ENCODE assay signal across 9 cellular contexts in genomic region chr19:29528350-29528945, GRCh38. TPM values are rescaled to one million over a fixed set of nuclear protein-coding genes. Genes with fewer than 3 reads are reported as not detected.
DNase-seq lines count a peak whose midpoint lies in the region; ATAC-seq and TF ChIP-seq lines count a peak whose summit lies in the region.
"Had no signal": no experiment of that assay in that cellular context is flagged by ENCODE, and none has a peak within 500 bp of the region (broad histone marks: within the 10 kb centered on the region; RNA-seq: fewer than 3 reads in every experiment).

No MANE protein-coding gene starts in this region.

- CTCF ChIA-PET in activated CD4-positive, alpha-beta memory T cell treated with anti-CD3 and anti-CD28 coated beads for 36 hours (lab: Charles Lee), result interaction anchor here (0.8 to 2.4 kb wide), 12 partner anchors 9 to 793 kb away, joined by 3 to 11 read pairs (median 4); partner anchors contain the start of gene POP4

- H3K9ac ChIP-seq in endodermal cell (ENCODE audit: extremely low read depth, low read length, poor library complexity, severe bottlenecking), result no peak overlapping the region

- peaks cover 14% of the 10 kb centered on the region for H3K27me3 ChIP-seq in CD4-positive, CD25-positive, alpha-beta regulatory T cell (ENCODE audit: control insufficient read depth, insufficient read depth, low read length)
- H3K27me3 ChIP-seq in endodermal cell (ENCODE audit: control insufficient read depth, insufficient read depth, low read length, poor library complexity, severe bottlenecking), result peaks cover 91% of the 10 kb centered on the region

- no peaks in the 10 kb centered on the region for H3K36me3 ChIP-seq in CD4-positive, CD25-positive, alpha-beta regulatory T cell (ENCODE audit: control insufficient read depth, insufficient read depth, low read length)
- H3K36me3 ChIP-seq in endodermal cell (ENCODE audit: control insufficient read depth, insufficient read depth, low read length), result no peaks in the 10 kb centered on the region
- H3K36me3 ChIP-seq: SJSA1 had no signal

- H3K36me3 Mint-ChIP-seq in CD4-positive, CD25-positive, alpha-beta regulatory T cell, result no peaks in the 10 kb centered on the region
- H3K36me3 Mint-ChIP-seq in activated CD4-positive, alpha-beta memory T cell treated with anti-CD3 and anti-CD28 coated beads for 36 hours, result peaks cover 3% of the 10 kb centered on the region
- H3K36me3 Mint-ChIP-seq in endodermal cell (ENCODE audit: low read depth), result no peaks in the 10 kb centered on the region
- H3K36me3 Mint-ChIP-seq in mesothelial cell of epicardium, result no peaks in the 10 kb centered on the region

- DNase-seq in CD4-positive, CD25-positive, alpha-beta regulatory T cell, result peak in 2 of 3 donors; percentile 24 to 72
- DNase-seq in NCI-H1694 (lab: John Stamatoyannopoulos, UW) (peak; percentile 85), endodermal cell (peak; percentile 94), mesothelial cell of epicardium (ENCODE audit: low spot score in 2 of 2, unreplicated experiment in 2 of 2) (peak; percentile 57 to 86)
- DNase-seq in activated CD4-positive, alpha-beta memory T cell treated with anti-CD3 and anti-CD28 coated beads for 36 hours, result peak; percentile 82
- DNase-seq in stimulated activated CD8-positive, alpha-beta memory T cell treated with anti-CD3 and anti-CD28 coated beads, Interleukin-2, amount 100 ng/mL, for 1 hour (ENCODE audit: low read depth in 2 of 2), result peak; percentile 11 to 24

- peak overlapping the region; percentile 21 to 64 (median 40) for H3K4me3 Mint-ChIP-seq in CD4-positive, CD25-positive, alpha-beta regulatory T cell
- peak overlapping the region; percentile 29 for H3K4me3 Mint-ChIP-seq in activated CD4-positive, alpha-beta memory T cell treated with anti-CD3 and anti-CD28 coated beads for 36 hours
- H3K4me3 Mint-ChIP-seq in endodermal cell (peak overlapping the region; percentile 46), mesothelial cell of epicardium (peak overlapping the region; percentile 57)

- intact Hi-C loops in activated CD4-positive, alpha-beta memory T cell treated with anti-CD3 and anti-CD28 coated beads for 36 hours (cut with micrococcal nuclease), result loop anchor here (5.0 to 10.0 kb wide), 5 partner anchors 59 to 316 kb away; partner anchors contain the start of genes C19orf12 and UQCRFS1

- POLR2A ChIA-PET in activated CD4-positive, alpha-beta memory T cell treated with anti-CD3 and anti-CD28 coated beads for 36 hours (lab: Charles Lee), result interaction anchor here (0.6 kb wide), 1 partner anchor 78 kb away, joined by 3 read pairs; the partner anchor contains the start of gene POP4

- 0 to 1% methylated on average over 22 to 57 of the region's 57 CpGs for WGBS in endodermal cell (ENCODE audit: insufficient coverage in 1 of 2, insufficient read length in 1 of 2), 2 experiments

- no peak overlapping the region for H3K27ac ChIP-seq in CD4-positive, CD25-positive, alpha-beta regulatory T cell (ENCODE audit: insufficient read depth, low read length, poor library complexity, severe bottlenecking)
- H3K27ac ChIP-seq in endodermal cell (ENCODE audit: low read depth, low read length), result no peak overlapping the region
- H3K27ac ChIP-seq: SJSA1 had no signal

- TF ChIP-seq CTCF in endodermal cell (conservative IDR thresholded peaks at IDR 0.05) (peak; percentile 95), mesothelial cell of epicardium (IDR thresholded peaks at IDR 0.05; ENCODE audit: unreplicated experiment) (peak; percentile 80)

- H3K27me3 Mint-ChIP-seq in CD4-positive, CD25-positive, alpha-beta regulatory T cell, result peaks cover 68% of the 10 kb centered on the region
- peaks cover 68% of the 10 kb centered on the region for H3K27me3 Mint-ChIP-seq in activated CD4-positive, alpha-beta memory T cell treated with anti-CD3 and anti-CD28 coated beads for 36 hours
- H3K27me3 Mint-ChIP-seq in endodermal cell (ENCODE audit: insufficient read depth), result peaks cover 87% of the 10 kb centered on the region
- peaks cover 84% of the 10 kb centered on the region for H3K27me3 Mint-ChIP-seq in mesothelial cell of epicardium (ENCODE audit: low read depth)

- peaks cover 0 to 35% (median 7%) of the 10 kb centered on the region in 4 donors for H3K4me1 Mint-ChIP-seq in CD4-positive, CD25-positive, alpha-beta regulatory T cell
- H3K4me1 Mint-ChIP-seq in activated CD4-positive, alpha-beta memory T cell treated with anti-CD3 and anti-CD28 coated beads for 36 hours (ENCODE audit: low read depth), result peaks cover 34% of the 10 kb centered on the region
- H3K4me1 Mint-ChIP-seq in endodermal cell (peaks cover 5% of the 10 kb centered on the region), mesothelial cell of epicardium (peaks cover 19% of the 10 kb centered on the region)

- no peak overlapping the region for H3K4me3 ChIP-seq in CD4-positive, CD25-positive, alpha-beta regulatory T cell (ENCODE audit: low read depth, low read length)
- peak overlapping the region; percentile 71 for H3K4me3 ChIP-seq in endodermal cell (ENCODE audit: low read length)
- H3K4me3 ChIP-seq: SJSA1 had no signal

- H3K9me3 ChIP-seq in CD4-positive, CD25-positive, alpha-beta regulatory T cell (ENCODE audit: control insufficient read depth in 2 of 2, low read length in 2 of 2), result no peaks in the 10 kb centered on the region
- H3K9me3 ChIP-seq in endodermal cell (ENCODE audit: control insufficient read depth, low read length), result no peaks in the 10 kb centered on the region

- peak; percentile 39 to 58 for ATAC-seq in CD4-positive, CD25-positive, alpha-beta regulatory T cell (ENCODE audit: low read depth in 2 of 2)
- ATAC-seq in GM21423 (IDR thresholded peaks at IDR 0.05; ENCODE audit: unreplicated experiment) (peak; percentile 61), HG02571 (IDR thresholded peaks at IDR 0.05; ENCODE audit: unreplicated experiment) (no peak)

- H3K4me1 ChIP-seq in CD4-positive, CD25-positive, alpha-beta regulatory T cell (ENCODE audit: control insufficient read depth, insufficient read depth, low read length, poor library complexity, severe bottlenecking), result peaks cover 30% of the 10 kb centered on the region
- no peaks in the 10 kb centered on the region for H3K4me1 ChIP-seq in endodermal cell (ENCODE audit: control insufficient read depth, insufficient read depth, low read length)
- H3K4me1 ChIP-seq: SJSA1 had no signal

- no peak overlapping the region for H3K27ac Mint-ChIP-seq in CD4-positive, CD25-positive, alpha-beta regulatory T cell
- no peak overlapping the region for H3K27ac Mint-ChIP-seq in activated CD4-positive, alpha-beta memory T cell treated with anti-CD3 and anti-CD28 coated beads for 36 hours
- H3K27ac Mint-ChIP-seq in endodermal cell (no peak overlapping the region), mesothelial cell of epicardium (no peak overlapping the region)

- H3K9me3 Mint-ChIP-seq in CD4-positive, CD25-positive, alpha-beta regulatory T cell, result peaks cover 0 to 7% (median under 1%) of the 10 kb centered on the region in 7 donors
- no peaks in the 10 kb centered on the region for H3K9me3 Mint-ChIP-seq in activated CD4-positive, alpha-beta memory T cell treated with anti-CD3 and anti-CD28 coated beads for 36 hours
- H3K9me3 Mint-ChIP-seq in endodermal cell (peaks cover 8% of the 10 kb centered on the region), mesothelial cell of epicardium (no peaks in the 10 kb centered on the region)

RNA-seq across cellular contexts. Expression of gene VSTM2B, which starts 2.7 kb away (rescaled TPM):
- not detected for total RNA-seq in CD4-positive, CD25-positive, alpha-beta regulatory T cell
- not detected for polyA plus RNA-seq in CD4-positive, CD25-positive, alpha-beta regulatory T cell
- total RNA-seq in activated CD4-positive, alpha-beta memory T cell treated with anti-CD3 and anti-CD28 coated beads for 36 hours, result not detected
- total RNA-seq in endodermal cell, result under 1 TPM in 1 of 2 donors, not detected in 1; 0.18 TPM
- 1.0 TPM for polyA plus RNA-seq in endodermal cell (2013, experiment 1 of 2)
- 1.5 TPM for polyA plus RNA-seq in endodermal cell (2013, experiment 2 of 2)
- not detected in 3 replicates for total RNA-seq in mesothelial cell of epicardium
- total RNA-seq: SJSA1 had no signal

Comparison
In these comparisons a context has a peak if more than half of its experiments do, and no peak if none do; other contexts are left out.
1. DNase-seq: peak in every context shown above with its lines; median percentile 94 in endodermal cell; 85 in NCI-H1694; 82 in activated CD4-positive, alpha-beta memory T cell treated with anti-CD3 and anti-CD28 coated beads for 36 hours; 72 in mesothelial cell of epicardium; 48 in CD4-positive, CD25-positive, alpha-beta regulatory T cell; 18 in stimulated activated CD8-positive, alpha-beta memory T cell treated with anti-CD3 and anti-CD28 coated beads, Interleukin-2, amount 100 ng/mL, for 1 hour.